ENCODE assay signal across 1 cellular context in genomic region chr18:58529714-58530354, GRCh38.
A peak's percentile ranks its signal among the peaks of the same experiment; 100 is the strongest.
TF ChIP-seq lines count a peak whose summit lies in the region.

No MANE protein-coding gene starts in this region.

TF ChIP-seq in HepG2, 621 proteins besides CTCF, POLR2A, EP300 and RAD21 (continued from another document and continues in another):
- TF ChIP-seq ZNF503 (CRISPR knock-in tag; IDR thresholded peaks at IDR 0.05) (no peak), RBFOX2 (IDR thresholded peaks at IDR 0.05; ENCODE audit: low read depth, low read length) (no peak), ZBTB44 (CRISPR knock-in tag; IDR thresholded peaks at IDR 0.05) (no peak), SRY (CRISPR knock-in tag; IDR thresholded peaks at IDR 0.05) (no peak), ZNF362 (CRISPR knock-in tag; IDR thresholded peaks at IDR 0.05; ENCODE audit: borderline replicate concordance) (no peak), ZSCAN12 (CRISPR knock-in tag; IDR thresholded peaks at IDR 0.05) (no peak), WIZ (CRISPR knock-in tag; IDR thresholded peaks at IDR 0.05) (no peak), RXRB (CRISPR knock-in tag; IDR thresholded peaks at IDR 0.05; ENCODE audit: borderline replicate concordance) (0 out of 2 replicates have a peak, but pooled peaks have one; percentile 32), SOX6 (IDR thresholded peaks at IDR 0.05) (no peak), SOX6 (CRISPR knock-in tag; IDR thresholded peaks at IDR 0.05) (peak; percentile 44; the same call in 1 of the 2 replicates), HNF4A (CRISPR knock-in tag; IDR thresholded peaks at IDR 0.05) (0 out of 2 replicates have a peak, but pooled peaks have one; percentile 13), KLF15 (CRISPR knock-in tag; IDR thresholded peaks at IDR 0.05; ENCODE audit: borderline replicate concordance) (no peak), KDM2A (CRISPR knock-in tag; IDR thresholded peaks at IDR 0.05; ENCODE audit: borderline replicate concordance, low read depth) (no peak), ZFP90 (CRISPR knock-in tag; IDR thresholded peaks at IDR 0.05; ENCODE audit: borderline replicate concordance) (no peak), ZNF496 (CRISPR knock-in tag; IDR thresholded peaks at IDR 0.05; ENCODE audit: insufficient replicate concordance) (no peak), ZBTB2 (CRISPR knock-in tag; IDR thresholded peaks at IDR 0.05; ENCODE audit: low read depth) (no peak), ERF (CRISPR knock-in tag; IDR thresholded peaks at IDR 0.05) (no peak), DPF2 (CRISPR knock-in tag; IDR thresholded peaks at IDR 0.05; ENCODE audit: borderline replicate concordance, low read depth) (no peak), POLR2G (IDR thresholded peaks at IDR 0.05; ENCODE audit: low read depth, low read length) (no peak), CEBPZ (IDR thresholded peaks at IDR 0.05; ENCODE audit: low read length) (no peak), ZNF746 (CRISPR knock-in tag; IDR thresholded peaks at IDR 0.05) (no peak), SRSF4 (IDR thresholded peaks at IDR 0.05; ENCODE audit: low read depth, low read length, poor library complexity, severe bottlenecking) (no peak), ZNF670 (CRISPR knock-in tag; IDR thresholded peaks at IDR 0.05; ENCODE audit: borderline replicate concordance) (no peak), ZNF20 (CRISPR knock-in tag; IDR thresholded peaks at IDR 0.05) (no peak), MAFK (conservative IDR thresholded peaks at IDR 0.05 in 1 of 2, IDR thresholded peaks at IDR 0.05 in 1 of 2; ENCODE audit: low read length in 2 of 2) (no peak), MBNL3 (CRISPR knock-in tag; conservative IDR thresholded peaks at IDR 0.05) (no peak), SUZ12 (IDR thresholded peaks at IDR 0.05; ENCODE audit: low read depth, low read length) (no peak), ZNF768 (CRISPR knock-in tag; IDR thresholded peaks at IDR 0.05) (no peak), KMT2B (CRISPR knock-in tag; IDR thresholded peaks at IDR 0.05) (peak; percentile 24; the same call in 1 of the 2 replicates), ZNF687 (CRISPR knock-in tag; IDR thresholded peaks at IDR 0.05) (no peak), ZNF432 (CRISPR knock-in tag; IDR thresholded peaks at IDR 0.05; ENCODE audit: borderline replicate concordance) (no peak), ZFP37 (CRISPR knock-in tag; IDR thresholded peaks at IDR 0.05; ENCODE audit: borderline replicate concordance) (no peak), AGO1 (IDR thresholded peaks at IDR 0.05; ENCODE audit: low read depth, low read length, poor library complexity, severe bottlenecking) (no peak), SIN3B (IDR thresholded peaks at IDR 0.05; ENCODE audit: low read length) (no peak), KLF6 (CRISPR knock-in tag; IDR thresholded peaks at IDR 0.05) (0 out of 2 replicates have a peak, but pooled peaks have one; percentile 25), THAP11 (CRISPR knock-in tag; IDR thresholded peaks at IDR 0.05) (0 out of 2 replicates have a peak, but pooled peaks have one; percentile 21), ASH2L (IDR thresholded peaks at IDR 0.05; ENCODE audit: insufficient read length, low read depth, low read length) (no peak), ZNF326 (CRISPR knock-in tag; IDR thresholded peaks at IDR 0.05; ENCODE audit: borderline replicate concordance) (no peak), NFKBIZ (CRISPR knock-in tag; IDR thresholded peaks at IDR 0.05) (no peak), MTERF4 (CRISPR knock-in tag; IDR thresholded peaks at IDR 0.05) (no peak), KDM1A (CRISPR knock-in tag; IDR thresholded peaks at IDR 0.05) (no peak), ZNF784 (CRISPR knock-in tag; IDR thresholded peaks at IDR 0.05; ENCODE audit: borderline replicate concordance) (no peak), MTA1 (CRISPR knock-in tag; IDR thresholded peaks at IDR 0.05; ENCODE audit: borderline replicate concordance) (no peak), HNF1A (IDR thresholded peaks at IDR 0.05; ENCODE audit: low read depth) (no peak), HNF1A (CRISPR knock-in tag; IDR thresholded peaks at IDR 0.05; ENCODE audit: borderline replicate concordance) (no peak), TBL1XR1 (IDR thresholded peaks at IDR 0.05; ENCODE audit: borderline replicate concordance, low read length, partially characterized antibody) (no peak)
